Comparison of ENCODE assay signal across 11 cellular contexts in the genomic region with DNA sequence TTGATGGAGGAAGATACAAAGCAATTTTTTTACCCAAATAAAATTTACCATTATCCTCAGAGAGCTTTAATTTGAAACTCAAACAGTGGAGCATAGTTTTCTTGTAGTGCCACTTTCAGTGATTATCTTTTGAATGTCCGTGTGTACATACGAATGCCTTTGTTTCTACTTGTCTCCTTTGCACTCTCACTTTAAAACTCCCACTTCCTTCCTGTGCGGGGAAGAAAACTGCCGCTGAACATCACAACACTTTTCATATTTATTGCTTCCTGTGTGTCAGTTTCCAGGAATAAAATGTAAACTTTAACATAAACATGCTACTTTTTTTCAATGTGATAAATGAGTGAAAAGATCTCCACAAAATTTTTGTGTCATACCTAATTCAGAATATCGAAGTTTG.
A peak's percentile ranks its signal among the peaks of the same experiment; 100 is the strongest.
DNase-seq lines count a peak whose midpoint lies in the region; ATAC-seq and TF ChIP-seq lines count a peak whose summit lies in the region.
"Had no signal": no experiment of that assay in that cellular context is flagged by ENCODE, and none has a peak within 500 bp of the region (broad histone marks: within the 10 kb centered on the region; RNA-seq: fewer than 3 reads in every experiment).

No MANE protein-coding gene starts in this region.

- peak overlapping the region; percentile 83 for H3K27ac Mint-ChIP-seq in activated T-cell treated with anti-CD3 and anti-CD28 coated beads, Interleukin-2, amount 50 U/mL, for 24 hours
- H3K27ac Mint-ChIP-seq in osteocyte (ENCODE audit: unreplicated experiment): peak overlapping the region; percentile 46

- H3K4me3 ChIP-seq in adipocyte (ENCODE audit: low read length): peak overlapping the region; percentile 61
- H3K4me3 ChIP-seq: psoas muscle had no signal

- H3K4me3 Mint-ChIP-seq in activated T-cell treated with anti-CD3 and anti-CD28 coated beads, Interleukin-2, amount 50 U/mL, for 24 hours: peak overlapping the region; percentile 60
- H3K4me3 Mint-ChIP-seq in osteocyte (ENCODE audit: unreplicated experiment): peak overlapping the region; percentile 3

- H3K9ac ChIP-seq in adipocyte (ENCODE audit: low read length): peak overlapping the region; percentile 33

- no peaks in the 10 kb centered on the region for H3K36me3 ChIP-seq in adipocyte (ENCODE audit: control insufficient read depth, insufficient read depth, low read length, severe bottlenecking)

- no peaks in the 10 kb centered on the region for H3K4me1 ChIP-seq in adipocyte (ENCODE audit: control insufficient read depth, insufficient read depth, low read length)
- H3K4me1 ChIP-seq: psoas muscle had no signal

- H3K4me1 Mint-ChIP-seq in activated T-cell treated with anti-CD3 and anti-CD28 coated beads, Interleukin-2, amount 50 U/mL, for 24 hours (ENCODE audit: low read depth): peaks cover 43% of the 10 kb centered on the region
- H3K4me1 Mint-ChIP-seq in osteocyte (ENCODE audit: unreplicated experiment): peaks cover 15% of the 10 kb centered on the region

- H3K27me3 Mint-ChIP-seq in activated T-cell treated with anti-CD3 and anti-CD28 coated beads, Interleukin-2, amount 50 U/mL, for 24 hours: no peaks in the 10 kb centered on the region
- no peaks in the 10 kb centered on the region for H3K27me3 Mint-ChIP-seq in osteocyte (ENCODE audit: unreplicated experiment)

- no peak for TF ChIP-seq CTCF in osteocyte (IDR thresholded peaks at IDR 0.05)

- H3K27me3 ChIP-seq in adipocyte (replicated peaks; ENCODE audit: control insufficient read depth, insufficient read depth, low read length): no peaks in the 10 kb centered on the region

- no peak for DNase-seq in activated T-cell treated with anti-CD3 and anti-CD28 coated beads, Interleukin-2, amount 50 U/mL, for 24 hours
- no peak for DNase-seq in activated T-cell treated with anti-CD3 and anti-CD28 coated beads, Interleukin-2, amount 50 U/mL, for 1 hour
- DNase-seq in NOMO-1 (lab: John Stamatoyannopoulos, UW; ENCODE audit: unreplicated experiment in 2 of 2) (peak; percentile 44 to 54), adipocyte (ENCODE audit: low read depth) (no peak), osteocyte (ENCODE audit: extremely low spot score, unreplicated experiment) (no peak), dedifferentiated amniotic fluid mesenchymal stem cell (ENCODE audit: extremely low spot score) (no peak)
- DNase-seq: activated CD8-positive, alpha-beta memory T cell treated with anti-CD3 and anti-CD28 coated beads for 24 hours; NK-92 treated with Interleukin-12 subunit alpha and Interleukin-12 subunit beta, amount 100 ng/mL, for 24 hours; psoas muscle had no signal

- ATAC-seq in GM21447 (IDR thresholded peaks at IDR 0.05; ENCODE audit: unreplicated experiment): no peak
- ATAC-seq in GM18870 (IDR thresholded peaks at IDR 0.05; ENCODE audit: unreplicated experiment): no peak
- ATAC-seq: psoas muscle had no signal

- no peaks in the 10 kb centered on the region for H3K36me3 Mint-ChIP-seq in activated T-cell treated with anti-CD3 and anti-CD28 coated beads, Interleukin-2, amount 50 U/mL, for 24 hours (ENCODE audit: low read depth)
- H3K36me3 Mint-ChIP-seq in osteocyte (ENCODE audit: unreplicated experiment): no peaks in the 10 kb centered on the region

- H3K9me3 Mint-ChIP-seq in activated T-cell treated with anti-CD3 and anti-CD28 coated beads, Interleukin-2, amount 50 U/mL, for 24 hours: no peaks in the 10 kb centered on the region
- H3K9me3 Mint-ChIP-seq in osteocyte (ENCODE audit: unreplicated experiment): peaks cover 5% of the 10 kb centered on the region

- H3K9me3 ChIP-seq in adipocyte (ENCODE audit: control insufficient read depth, low read length): no peaks in the 10 kb centered on the region
- H3K9me3 ChIP-seq: psoas muscle had no signal

Comparison
In these comparisons a context has a peak if more than half of its experiments do, and no peak if none do; other contexts are left out.
1. DNase-seq: peak in NOMO-1 (2 of 2); none in activated T-cell treated with anti-CD3 and anti-CD28 coated beads, Interleukin-2, amount 50 U/mL, for 24 hours (single experiment), activated T-cell treated with anti-CD3 and anti-CD28 coated beads, Interleukin-2, amount 50 U/mL, for 1 hour (single experiment), adipocyte (single experiment), osteocyte (single experiment) and dedifferentiated amniotic fluid mesenchymal stem cell (single experiment).